34 cellular contexts compared by ENCODE assay signal in the genomic region with DNA sequence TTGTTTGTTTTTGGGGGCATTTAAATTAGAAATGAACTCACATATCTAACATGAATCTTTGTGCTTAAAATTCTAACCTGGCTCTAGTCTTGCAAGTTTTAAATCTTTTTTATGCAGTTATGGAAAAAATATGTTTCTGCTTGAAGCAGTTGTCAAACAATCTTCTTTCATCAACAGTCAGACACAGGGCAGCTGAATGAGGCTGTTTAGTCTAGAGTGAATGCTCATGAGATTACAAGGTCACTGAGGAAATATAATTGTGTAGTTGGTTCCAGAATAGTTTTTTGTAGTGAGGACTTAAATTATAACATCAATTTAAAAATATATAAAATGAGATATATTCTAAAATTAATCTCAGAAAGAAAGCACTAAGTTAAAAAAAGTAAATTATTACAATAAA.
"Had no signal": no experiment of that assay in that cellular context is flagged by ENCODE, and none has a peak within 500 bp of the region (broad histone marks: within the 10 kb centered on the region; RNA-seq: fewer than 3 reads in every experiment).

No MANE protein-coding gene starts in this region.

- H3K4me3 ChIP-seq: esophagus squamous epithelium, gastroesophageal sphincter, lower lobe of right lung, upper lobe of right lung had no signal

- H3K4me1 Mint-ChIP-seq: activated CD4-positive, alpha-beta T cell treated with anti-CD3 and anti-CD28 coated beads, Interleukin-2, amount 10 ng/mL, durations not matched to agents 24 days and 14 days; activated naive CD4-positive, alpha-beta T cell treated with anti-CD3 and anti-CD28 coated beads, Interleukin-2, amount 50 U/mL, for 24 hours; central memory CD8-positive, alpha-beta T cell; stimulated activated naive CD8-positive, alpha-beta T cell treated with anti-CD3 and anti-CD28 coated beads, Interleukin-15, amount 100 ng/mL, for 72 hours had no signal

- H3K9me3 Mint-ChIP-seq: activated naive CD4-positive, alpha-beta T cell treated with anti-CD3 and anti-CD28 coated beads, Interleukin-2, amount 50 U/mL, for 24 hours; central memory CD8-positive, alpha-beta T cell; natural killer cell; stimulated activated memory B cell treated with anti-CD40 and anti-IgM and Interleukin-4, amounts not matched to agents 10 μg/mL and 1 μg/mL and 100 μg/mL, for 72 hours; stimulated activated naive CD8-positive, alpha-beta T cell treated with anti-CD3 and anti-CD28 coated beads, Interleukin-15, amount 100 ng/mL, for 72 hours; T-helper 1 cell treated with Interleukin-12 subunit alpha and Interleukin-12 subunit beta and Interleukin-4 antibody, amounts not matched to agents 30 μg/mL and 1 μg/mL, for 36 hours had no signal

- H3K27ac ChIP-seq: epithelial cell of prostate, esophagus squamous epithelium, gastroesophageal sphincter, lower lobe of right lung, upper lobe of right lung had no signal

- H3K36me3 Mint-ChIP-seq: natural killer cell had no signal

- H3K9me3 ChIP-seq: esophagus squamous epithelium, gastroesophageal sphincter, upper lobe of right lung had no signal

- H3K4me3 Mint-ChIP-seq: activated CD4-positive, alpha-beta memory T cell treated with anti-CD3 and anti-CD28 coated beads for 36 hours; activated CD4-positive, alpha-beta T cell treated with anti-CD3 and anti-CD28 coated beads, Interleukin-2, amount 10 ng/mL, durations not matched to agents 24 days and 14 days; activated naive CD4-positive, alpha-beta T cell treated with anti-CD3 and anti-CD28 coated beads, Interleukin-2, amount 50 U/mL, for 24 hours; central memory CD8-positive, alpha-beta T cell; natural killer cell; stimulated activated memory B cell treated with anti-CD40 and anti-IgM and Interleukin-4, amounts not matched to agents 10 μg/mL and 1 μg/mL and 100 μg/mL, for 72 hours; stimulated activated naive CD8-positive, alpha-beta T cell treated with anti-CD3 and anti-CD28 coated beads, Interleukin-15, amount 100 ng/mL, for 72 hours; T-helper 1 cell treated with Interleukin-12 subunit alpha and Interleukin-12 subunit beta and Interleukin-4 antibody, amounts not matched to agents 30 μg/mL and 1 μg/mL, for 36 hours had no signal

- DNase-seq: activated CD4-positive, alpha-beta memory T cell treated with anti-CD3 and anti-CD28 coated beads for 36 hours; activated CD4-positive, alpha-beta T cell treated with anti-CD3 and anti-CD28 coated beads, Interleukin-2, amount 10 ng/mL, durations not matched to agents 24 days and 14 days; activated CD4-positive, CD25-positive, alpha-beta regulatory T cell treated with anti-CD3 and anti-CD28 coated beads, Interleukin-2, amount 50 U/mL, for 72 hours; activated CD8-positive, alpha-beta memory T cell treated with anti-CD3 and anti-CD28 coated beads, Interleukin-2, amount 50 U/mL, for 4 hours; activated gamma-delta T cell; activated T-cell treated with anti-CD3 and anti-CD28 coated beads, Interleukin-2, amount 50 U/mL, for 1 hour; anterior cingulate cortex; dermis blood vessel endothelial cell; effector CD4-positive, alpha-beta T cell; esophagus squamous epithelium; head of caudate nucleus; hippocampal formation; lower lobe of right lung; mesenchymal stem cell; natural killer cell; small intestine; stimulated activated CD4-positive, alpha-beta T cell treated with anti-CD3 and anti-CD28 coated beads, Interleukin-1b, Interleukin-23, amount 100 ng/mL, for 48 hours; stimulated activated CD4-positive, alpha-beta T cell treated with anti-CD3 and anti-CD28 coated beads, Interleukin-4, amount 100 ng/mL, for 4 hours; stimulated activated CD8-positive, alpha-beta memory T cell treated with anti-CD3 and anti-CD28 coated beads, Interleukin-4, amount 100 ng/mL, for 48 hours; stimulated activated naive CD8-positive, alpha-beta T cell treated with anti-CD3 and anti-CD28 coated beads, Interleukin-15, amount 100 ng/mL, for 72 hours; substantia nigra; SW 1271; T1000; upper lobe of right lung had no signal

- H3K27me3 ChIP-seq: esophagus squamous epithelium, gastroesophageal sphincter, upper lobe of right lung had no signal

- H3K4me1 ChIP-seq: esophagus squamous epithelium, gastroesophageal sphincter, lower lobe of right lung, upper lobe of right lung had no signal

- H3K36me3 ChIP-seq: esophagus squamous epithelium, gastroesophageal sphincter, lower lobe of right lung, upper lobe of right lung had no signal

- H3K27me3 Mint-ChIP-seq: activated CD4-positive, alpha-beta memory T cell treated with anti-CD3 and anti-CD28 coated beads for 36 hours; activated CD4-positive, alpha-beta T cell treated with anti-CD3 and anti-CD28 coated beads, Interleukin-2, amount 10 ng/mL, durations not matched to agents 24 days and 14 days; activated naive CD4-positive, alpha-beta T cell treated with anti-CD3 and anti-CD28 coated beads, Interleukin-2, amount 50 U/mL, for 24 hours; central memory CD8-positive, alpha-beta T cell; stimulated activated memory B cell treated with anti-CD40 and anti-IgM and Interleukin-4, amounts not matched to agents 10 μg/mL and 1 μg/mL and 100 μg/mL, for 72 hours; stimulated activated naive CD8-positive, alpha-beta T cell treated with anti-CD3 and anti-CD28 coated beads, Interleukin-15, amount 100 ng/mL, for 72 hours had no signal

- ATAC-seq: gastroesophageal sphincter; left lobe of liver; lower lobe of right lung; natural killer cell; sciatic nerve; stimulated activated memory B cell treated with anti-CD40 and anti-IgM and Interleukin-4, amounts not matched to agents 10 μg/mL and 1 μg/mL and 100 μg/mL, for 72 hours; stimulated activated naive CD8-positive, alpha-beta T cell treated with anti-CD3 and anti-CD28 coated beads, Interleukin-15, amount 100 ng/mL, for 72 hours; upper lobe of right lung had no signal

- H3K27ac Mint-ChIP-seq: activated CD4-positive, alpha-beta memory T cell treated with anti-CD3 and anti-CD28 coated beads for 36 hours; activated CD4-positive, alpha-beta T cell treated with anti-CD3 and anti-CD28 coated beads, Interleukin-2, amount 10 ng/mL, durations not matched to agents 24 days and 14 days; activated naive CD4-positive, alpha-beta T cell treated with anti-CD3 and anti-CD28 coated beads, Interleukin-2, amount 50 U/mL, for 24 hours; natural killer cell; stimulated activated memory B cell treated with anti-CD40 and anti-IgM and Interleukin-4, amounts not matched to agents 10 μg/mL and 1 μg/mL and 100 μg/mL, for 72 hours; stimulated activated naive CD8-positive, alpha-beta T cell treated with anti-CD3 and anti-CD28 coated beads, Interleukin-15, amount 100 ng/mL, for 72 hours; T-helper 1 cell treated with Interleukin-12 subunit alpha and Interleukin-12 subunit beta and Interleukin-4 antibody, amounts not matched to agents 30 μg/mL and 1 μg/mL, for 36 hours had no signal

- FAIRE-seq: bronchial epithelial cell, colon, small intestine had no signal
